In the genomic region with DNA sequence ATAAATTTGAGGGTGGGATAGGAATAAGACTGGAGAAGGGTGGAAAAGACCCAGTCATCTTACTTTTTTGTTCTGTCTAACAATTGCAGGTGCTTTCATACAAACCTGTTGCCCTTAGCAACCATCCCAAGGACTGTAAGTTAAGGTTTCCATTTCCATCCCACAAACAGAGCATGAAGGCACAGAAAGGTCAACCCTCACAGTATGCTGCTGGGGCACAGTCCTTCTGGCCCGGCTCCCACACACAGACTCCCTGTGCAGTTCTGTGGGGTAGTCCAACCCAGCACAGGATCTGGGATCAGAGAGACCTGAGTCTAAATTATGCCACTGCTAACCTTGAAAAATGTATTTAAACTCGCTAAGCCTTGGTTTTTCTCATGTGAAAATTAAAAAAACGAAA, we compare ENCODE assay signal across 2 cellular contexts.
A peak's percentile ranks its signal among the peaks of the same experiment; 100 is the strongest.
TF ChIP-seq lines count a peak whose summit lies in the region.

No MANE protein-coding gene starts in this region.

TF ChIP-seq in liver, 16 proteins besides CTCF, POLR2A, EP300 and RAD21:
- TF ChIP-seq, protein P1, sequence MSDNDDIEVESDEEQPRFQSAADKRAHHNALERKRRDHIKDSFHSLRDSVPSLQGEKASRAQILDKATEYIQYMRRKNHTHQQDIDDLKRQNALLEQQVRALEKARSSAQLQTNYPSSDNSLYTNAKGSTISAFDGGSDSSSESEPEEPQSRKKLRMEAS (IDR thresholded peaks at IDR 0.05), result no peak
- TF ChIP-seq, protein P2, sequence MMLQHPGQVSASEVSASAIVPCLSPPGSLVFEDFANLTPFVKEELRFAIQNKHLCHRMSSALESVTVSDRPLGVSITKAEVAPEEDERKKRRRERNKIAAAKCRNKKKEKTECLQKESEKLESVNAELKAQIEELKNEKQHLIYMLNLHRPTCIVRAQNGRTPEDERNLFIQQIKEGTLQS (IDR thresholded peaks at IDR 0.05), result no peak
- TF ChIP-seq, protein P3, sequence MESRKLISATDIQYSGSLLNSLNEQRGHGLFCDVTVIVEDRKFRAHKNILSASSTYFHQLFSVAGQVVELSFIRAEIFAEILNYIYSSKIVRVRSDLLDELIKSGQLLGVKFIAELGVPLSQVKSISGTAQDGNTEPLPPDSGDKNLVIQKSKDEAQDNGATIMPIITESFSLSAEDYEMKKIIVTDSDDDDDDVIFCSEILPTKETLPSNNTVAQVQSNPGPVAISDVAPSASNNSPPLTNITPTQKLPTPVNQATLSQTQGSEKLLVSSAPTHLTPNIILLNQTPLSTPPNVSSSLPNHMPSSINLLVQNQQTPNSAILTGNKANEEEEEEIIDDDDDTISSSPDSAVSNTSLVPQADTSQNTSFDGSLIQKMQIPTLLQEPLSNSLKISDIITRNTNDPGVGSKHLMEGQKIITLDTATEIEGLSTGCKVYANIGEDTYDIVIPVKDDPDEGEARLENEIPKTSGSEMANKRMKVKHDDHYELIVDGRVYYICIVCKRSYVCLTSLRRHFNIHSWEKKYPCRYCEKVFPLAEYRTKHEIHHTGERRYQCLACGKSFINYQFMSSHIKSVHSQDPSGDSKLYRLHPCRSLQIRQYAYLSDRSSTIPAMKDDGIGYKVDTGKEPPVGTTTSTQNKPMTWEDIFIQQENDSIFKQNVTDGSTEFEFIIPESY (IDR thresholded peaks at IDR 0.05), result no peak
- no peak for TF ChIP-seq GABPA (IDR thresholded peaks at IDR 0.05 in 1 of 2, conservative IDR thresholded peaks at IDR 0.05 in 1 of 2)
- TF ChIP-seq, protein P4, sequence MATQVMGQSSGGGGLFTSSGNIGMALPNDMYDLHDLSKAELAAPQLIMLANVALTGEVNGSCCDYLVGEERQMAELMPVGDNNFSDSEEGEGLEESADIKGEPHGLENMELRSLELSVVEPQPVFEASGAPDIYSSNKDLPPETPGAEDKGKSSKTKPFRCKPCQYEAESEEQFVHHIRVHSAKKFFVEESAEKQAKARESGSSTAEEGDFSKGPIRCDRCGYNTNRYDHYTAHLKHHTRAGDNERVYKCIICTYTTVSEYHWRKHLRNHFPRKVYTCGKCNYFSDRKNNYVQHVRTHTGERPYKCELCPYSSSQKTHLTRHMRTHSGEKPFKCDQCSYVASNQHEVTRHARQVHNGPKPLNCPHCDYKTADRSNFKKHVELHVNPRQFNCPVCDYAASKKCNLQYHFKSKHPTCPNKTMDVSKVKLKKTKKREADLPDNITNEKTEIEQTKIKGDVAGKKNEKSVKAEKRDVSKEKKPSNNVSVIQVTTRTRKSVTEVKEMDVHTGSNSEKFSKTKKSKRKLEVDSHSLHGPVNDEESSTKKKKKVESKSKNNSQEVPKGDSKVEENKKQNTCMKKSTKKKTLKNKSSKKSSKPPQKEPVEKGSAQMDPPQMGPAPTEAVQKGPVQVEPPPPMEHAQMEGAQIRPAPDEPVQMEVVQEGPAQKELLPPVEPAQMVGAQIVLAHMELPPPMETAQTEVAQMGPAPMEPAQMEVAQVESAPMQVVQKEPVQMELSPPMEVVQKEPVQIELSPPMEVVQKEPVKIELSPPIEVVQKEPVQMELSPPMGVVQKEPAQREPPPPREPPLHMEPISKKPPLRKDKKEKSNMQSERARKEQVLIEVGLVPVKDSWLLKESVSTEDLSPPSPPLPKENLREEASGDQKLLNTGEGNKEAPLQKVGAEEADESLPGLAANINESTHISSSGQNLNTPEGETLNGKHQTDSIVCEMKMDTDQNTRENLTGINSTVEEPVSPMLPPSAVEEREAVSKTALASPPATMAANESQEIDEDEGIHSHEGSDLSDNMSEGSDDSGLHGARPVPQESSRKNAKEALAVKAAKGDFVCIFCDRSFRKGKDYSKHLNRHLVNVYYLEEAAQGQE (IDR thresholded peaks at IDR 0.05), result no peak
- peak in 1 of 2 donors; percentile 67 for TF ChIP-seq RXRA (IDR thresholded peaks at IDR 0.05)
- TF ChIP-seq HNF4A (conservative IDR thresholded peaks at IDR 0.05), result peak; percentile 31 to 76
- TF ChIP-seq EGR1 (IDR thresholded peaks at IDR 0.05; ENCODE audit: low read depth in 2 of 2), result no peak
- TF ChIP-seq JUND (IDR thresholded peaks at IDR 0.05), result no peak
- TF ChIP-seq YY1 (IDR thresholded peaks at IDR 0.05), result peak; percentile 43

TF ChIP-seq in HepG2, 621 proteins besides CTCF, POLR2A, EP300 and RAD21:
- TF ChIP-seq, protein P5, sequence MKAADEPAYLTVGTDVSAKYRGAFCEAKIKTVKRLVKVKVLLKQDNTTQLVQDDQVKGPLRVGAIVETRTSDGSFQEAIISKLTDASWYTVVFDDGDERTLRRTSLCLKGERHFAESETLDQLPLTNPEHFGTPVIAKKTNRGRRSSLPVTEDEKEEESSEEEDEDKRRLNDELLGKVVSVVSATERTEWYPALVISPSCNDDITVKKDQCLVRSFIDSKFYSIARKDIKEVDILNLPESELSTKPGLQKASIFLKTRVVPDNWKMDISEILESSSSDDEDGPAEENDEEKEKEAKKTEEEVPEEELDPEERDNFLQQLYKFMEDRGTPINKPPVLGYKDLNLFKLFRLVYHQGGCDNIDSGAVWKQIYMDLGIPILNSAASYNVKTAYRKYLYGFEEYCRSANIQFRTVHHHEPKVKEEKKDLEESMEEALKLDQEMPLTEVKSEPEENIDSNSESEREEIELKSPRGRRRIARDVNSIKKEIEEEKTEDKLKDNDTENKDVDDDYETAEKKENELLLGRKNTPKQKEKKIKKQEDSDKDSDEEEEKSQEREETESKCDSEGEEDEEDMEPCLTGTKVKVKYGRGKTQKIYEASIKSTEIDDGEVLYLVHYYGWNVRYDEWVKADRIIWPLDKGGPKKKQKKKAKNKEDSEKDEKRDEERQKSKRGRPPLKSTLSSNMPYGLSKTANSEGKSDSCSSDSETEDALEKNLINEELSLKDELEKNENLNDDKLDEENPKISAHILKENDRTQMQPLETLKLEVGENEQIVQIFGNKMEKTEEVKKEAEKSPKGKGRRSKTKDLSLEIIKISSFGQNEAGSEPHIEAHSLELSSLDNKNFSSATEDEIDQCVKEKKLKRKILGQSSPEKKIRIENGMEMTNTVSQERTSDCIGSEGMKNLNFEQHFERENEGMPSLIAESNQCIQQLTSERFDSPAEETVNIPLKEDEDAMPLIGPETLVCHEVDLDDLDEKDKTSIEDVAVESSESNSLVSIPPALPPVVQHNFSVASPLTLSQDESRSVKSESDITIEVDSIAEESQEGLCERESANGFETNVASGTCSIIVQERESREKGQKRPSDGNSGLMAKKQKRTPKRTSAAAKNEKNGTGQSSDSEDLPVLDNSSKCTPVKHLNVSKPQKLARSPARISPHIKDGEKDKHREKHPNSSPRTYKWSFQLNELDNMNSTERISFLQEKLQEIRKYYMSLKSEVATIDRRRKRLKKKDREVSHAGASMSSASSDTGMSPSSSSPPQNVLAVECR (CRISPR knock-in tag; IDR thresholded peaks at IDR 0.05; ENCODE audit: borderline replicate concordance), result no peak
- TF ChIP-seq STAT5B (CRISPR knock-in tag; IDR thresholded peaks at IDR 0.05), result no peak
- no peak for TF ChIP-seq NFYC (CRISPR knock-in tag; IDR thresholded peaks at IDR 0.05)
- TF ChIP-seq, protein P6, sequence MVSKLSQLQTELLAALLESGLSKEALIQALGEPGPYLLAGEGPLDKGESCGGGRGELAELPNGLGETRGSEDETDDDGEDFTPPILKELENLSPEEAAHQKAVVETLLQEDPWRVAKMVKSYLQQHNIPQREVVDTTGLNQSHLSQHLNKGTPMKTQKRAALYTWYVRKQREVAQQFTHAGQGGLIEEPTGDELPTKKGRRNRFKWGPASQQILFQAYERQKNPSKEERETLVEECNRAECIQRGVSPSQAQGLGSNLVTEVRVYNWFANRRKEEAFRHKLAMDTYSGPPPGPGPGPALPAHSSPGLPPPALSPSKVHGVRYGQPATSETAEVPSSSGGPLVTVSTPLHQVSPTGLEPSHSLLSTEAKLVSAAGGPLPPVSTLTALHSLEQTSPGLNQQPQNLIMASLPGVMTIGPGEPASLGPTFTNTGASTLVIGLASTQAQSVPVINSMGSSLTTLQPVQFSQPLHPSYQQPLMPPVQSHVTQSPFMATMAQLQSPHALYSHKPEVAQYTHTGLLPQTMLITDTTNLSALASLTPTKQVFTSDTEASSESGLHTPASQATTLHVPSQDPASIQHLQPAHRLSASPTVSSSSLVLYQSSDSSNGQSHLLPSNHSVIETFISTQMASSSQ (IDR thresholded peaks at IDR 0.05; ENCODE audit: low read depth), result no peak
- TF ChIP-seq, protein P6 (CRISPR knock-in tag; IDR thresholded peaks at IDR 0.05; ENCODE audit: borderline replicate concordance), result no peak
- no peak for TF ChIP-seq HOXA3 (CRISPR knock-in tag; IDR thresholded peaks at IDR 0.05)
- TF ChIP-seq, protein P7, sequence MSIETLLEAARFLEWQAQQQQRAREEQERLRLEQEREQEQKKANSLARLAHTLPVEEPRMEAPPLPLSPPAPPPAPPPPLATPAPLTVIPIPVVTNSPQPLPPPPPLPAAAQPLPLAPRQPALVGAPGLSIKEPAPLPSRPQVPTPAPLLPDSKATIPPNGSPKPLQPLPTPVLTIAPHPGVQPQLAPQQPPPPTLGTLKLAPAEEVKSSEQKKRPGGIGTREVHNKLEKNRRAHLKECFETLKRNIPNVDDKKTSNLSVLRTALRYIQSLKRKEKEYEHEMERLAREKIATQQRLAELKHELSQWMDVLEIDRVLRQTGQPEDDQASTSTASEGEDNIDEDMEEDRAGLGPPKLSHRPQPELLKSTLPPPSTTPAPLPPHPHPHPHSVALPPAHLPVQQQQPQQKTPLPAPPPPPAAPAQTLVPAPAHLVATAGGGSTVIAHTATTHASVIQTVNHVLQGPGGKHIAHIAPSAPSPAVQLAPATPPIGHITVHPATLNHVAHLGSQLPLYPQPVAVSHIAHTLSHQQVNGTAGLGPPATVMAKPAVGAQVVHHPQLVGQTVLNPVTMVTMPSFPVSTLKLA (IDR thresholded peaks at IDR 0.05), result no peak
- TF ChIP-seq NCOA5 (CRISPR knock-in tag; IDR thresholded peaks at IDR 0.05), result no peak
- no peak for TF ChIP-seq GFI1 (CRISPR knock-in tag; IDR thresholded peaks at IDR 0.05; ENCODE audit: borderline replicate concordance)
- no peak for TF ChIP-seq SP5 (CRISPR knock-in tag; IDR thresholded peaks at IDR 0.05; ENCODE audit: borderline replicate concordance, low read depth)
- TF ChIP-seq FIP1L1 (IDR thresholded peaks at IDR 0.05; ENCODE audit: borderline replicate concordance, insufficient read depth, low read depth, low read length), result no peak
- TF ChIP-seq CEBPG (CRISPR knock-in tag; IDR thresholded peaks at IDR 0.05), result no peak
- no peak for TF ChIP-seq STAG1 (CRISPR knock-in tag; IDR thresholded peaks at IDR 0.05)
- TF ChIP-seq TOPORS (CRISPR knock-in tag; IDR thresholded peaks at IDR 0.05), result no peak
- TF ChIP-seq ZNF232 (CRISPR knock-in tag; IDR thresholded peaks at IDR 0.05; ENCODE audit: borderline replicate concordance), result no peak
- no peak for TF ChIP-seq ZNF558 (CRISPR knock-in tag; IDR thresholded peaks at IDR 0.05; ENCODE audit: borderline replicate concordance)
- TF ChIP-seq, protein P8, sequence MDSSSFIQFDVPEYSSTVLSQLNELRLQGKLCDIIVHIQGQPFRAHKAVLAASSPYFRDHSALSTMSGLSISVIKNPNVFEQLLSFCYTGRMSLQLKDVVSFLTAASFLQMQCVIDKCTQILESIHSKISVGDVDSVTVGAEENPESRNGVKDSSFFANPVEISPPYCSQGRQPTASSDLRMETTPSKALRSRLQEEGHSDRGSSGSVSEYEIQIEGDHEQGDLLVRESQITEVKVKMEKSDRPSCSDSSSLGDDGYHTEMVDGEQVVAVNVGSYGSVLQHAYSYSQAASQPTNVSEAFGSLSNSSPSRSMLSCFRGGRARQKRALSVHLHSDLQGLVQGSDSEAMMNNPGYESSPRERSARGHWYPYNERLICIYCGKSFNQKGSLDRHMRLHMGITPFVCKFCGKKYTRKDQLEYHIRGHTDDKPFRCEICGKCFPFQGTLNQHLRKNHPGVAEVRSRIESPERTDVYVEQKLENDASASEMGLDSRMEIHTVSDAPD (CRISPR knock-in tag; IDR thresholded peaks at IDR 0.05), result no peak
- no peak for TF ChIP-seq PCBP1 (IDR thresholded peaks at IDR 0.05; ENCODE audit: borderline replicate concordance, low read depth, low read length)
- TF ChIP-seq, protein P9, sequence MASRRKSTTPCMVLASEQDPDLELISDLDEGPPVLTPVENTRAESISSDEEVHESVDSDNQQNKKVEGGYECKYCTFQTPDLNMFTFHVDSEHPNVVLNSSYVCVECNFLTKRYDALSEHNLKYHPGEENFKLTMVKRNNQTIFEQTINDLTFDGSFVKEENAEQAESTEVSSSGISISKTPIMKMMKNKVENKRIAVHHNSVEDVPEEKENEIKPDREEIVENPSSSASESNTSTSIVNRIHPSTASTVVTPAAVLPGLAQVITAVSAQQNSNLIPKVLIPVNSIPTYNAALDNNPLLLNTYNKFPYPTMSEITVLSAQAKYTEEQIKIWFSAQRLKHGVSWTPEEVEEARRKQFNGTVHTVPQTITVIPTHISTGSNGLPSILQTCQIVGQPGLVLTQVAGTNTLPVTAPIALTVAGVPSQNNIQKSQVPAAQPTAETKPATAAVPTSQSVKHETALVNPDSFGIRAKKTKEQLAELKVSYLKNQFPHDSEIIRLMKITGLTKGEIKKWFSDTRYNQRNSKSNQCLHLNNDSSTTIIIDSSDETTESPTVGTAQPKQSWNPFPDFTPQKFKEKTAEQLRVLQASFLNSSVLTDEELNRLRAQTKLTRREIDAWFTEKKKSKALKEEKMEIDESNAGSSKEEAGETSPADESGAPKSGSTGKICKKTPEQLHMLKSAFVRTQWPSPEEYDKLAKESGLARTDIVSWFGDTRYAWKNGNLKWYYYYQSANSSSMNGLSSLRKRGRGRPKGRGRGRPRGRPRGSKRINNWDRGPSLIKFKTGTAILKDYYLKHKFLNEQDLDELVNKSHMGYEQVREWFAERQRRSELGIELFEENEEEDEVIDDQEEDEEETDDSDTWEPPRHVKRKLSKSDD (CRISPR knock-in tag; IDR thresholded peaks at IDR 0.05; ENCODE audit: low read depth), result no peak
